Comparison of ENCODE assay signal across 9 cellular contexts in genomic region chr17:17445925-17446665, GRCh38. TPM values are rescaled to one million over a fixed set of nuclear protein-coding genes. Genes with fewer than 3 reads are reported as not detected.
DNase-seq lines count a peak whose midpoint lies in the region; ATAC-seq and FAIRE-seq lines count a peak whose summit lies in the region.
"Had no signal": no experiment of that assay in that cellular context is flagged by ENCODE, and none has a peak within 500 bp of the region (broad histone marks: within the 10 kb centered on the region; RNA-seq: fewer than 3 reads in every experiment).

No MANE protein-coding gene starts in this region.

- no peaks in the 10 kb centered on the region for H3K36me3 Mint-ChIP-seq in activated T-helper 1 cell treated with anti-CD3 and anti-CD28 coated beads, Interleukin-12 subunit alpha, Interleukin-12 subunit beta, Interleukin-2, Interleukin-4 antibody, amounts not matched to agents 30 ng/mL and 10 ng/mL and 1 ng/mL, durations not matched to agents 14 hours and 24 hours and 36 hours (ENCODE audit: low read depth)
- H3K36me3 Mint-ChIP-seq in activated T-helper 17 cell treated with anti-CD3 and anti-CD28 coated beads, Interleukin-2, amount 50 U/mL, for 72 hours (ENCODE audit: low read depth) = no peaks in the 10 kb centered on the region
- H3K36me3 Mint-ChIP-seq in T-cell = no peaks in the 10 kb centered on the region

- intact Hi-C loops in activated T-helper 1 cell treated with anti-CD3 and anti-CD28 coated beads, Interleukin-12 subunit alpha, Interleukin-12 subunit beta, Interleukin-2, Interleukin-4 antibody, amounts not matched to agents 30 ng/mL and 10 ng/mL and 1 ng/mL, durations not matched to agents 14 hours and 24 hours and 36 hours (cut with micrococcal nuclease) = no loop called here

- H3K4me1 Mint-ChIP-seq in activated T-helper 1 cell treated with anti-CD3 and anti-CD28 coated beads, Interleukin-12 subunit alpha, Interleukin-12 subunit beta, Interleukin-2, Interleukin-4 antibody, amounts not matched to agents 30 ng/mL and 10 ng/mL and 1 ng/mL, durations not matched to agents 14 hours and 24 hours and 36 hours (ENCODE audit: low read depth) = no peaks in the 10 kb centered on the region
- no peaks in the 10 kb centered on the region for H3K4me1 Mint-ChIP-seq in activated T-helper 17 cell treated with anti-CD3 and anti-CD28 coated beads, Interleukin-2, amount 50 U/mL, for 72 hours
- no peaks in the 10 kb centered on the region for H3K4me1 Mint-ChIP-seq in T-cell

- CTCF ChIA-PET in T-cell (lab: Charles Lee) = interaction anchor here in 1 of 2 donors (0.6 kb wide), 1 partner anchor 233 kb away, joined by 4 read pairs; no protein-coding TSS in a partner anchor

- no peaks in the 10 kb centered on the region for H3K27me3 ChIP-seq in small intestine (ENCODE audit: control insufficient read depth in 2 of 2, insufficient read depth in 2 of 2, low read length in 2 of 2)
- H3K27me3 ChIP-seq: adrenal gland had no signal

- FAIRE-seq in RCC 7860 (lab: Jason Lieb, UNC) (peak; percentile 85), small intestine (lab: Jason Lieb, UNC) (no peak)

- no peaks in the 10 kb centered on the region for H3K9me3 ChIP-seq in small intestine (ENCODE audit: control insufficient read depth, low read depth)
- H3K9me3 ChIP-seq: adrenal gland had no signal

- H3K27ac ChIP-seq in small intestine (ENCODE audit: low read depth in 1 of 2, low read length in 1 of 2) = peak overlapping the region in 1 of 2 donors; percentile 60
- H3K27ac ChIP-seq: adrenal gland had no signal

- H3K27ac Mint-ChIP-seq in activated T-helper 1 cell treated with anti-CD3 and anti-CD28 coated beads, Interleukin-12 subunit alpha, Interleukin-12 subunit beta, Interleukin-2, Interleukin-4 antibody, amounts not matched to agents 30 ng/mL and 10 ng/mL and 1 ng/mL, durations not matched to agents 14 hours and 24 hours and 36 hours = no peak overlapping the region
- no peak overlapping the region for H3K27ac Mint-ChIP-seq in activated T-helper 17 cell treated with anti-CD3 and anti-CD28 coated beads, Interleukin-2, amount 50 U/mL, for 72 hours
- no peak overlapping the region for H3K27ac Mint-ChIP-seq in T-cell

- POLR2A ChIA-PET in T-cell (lab: Charles Lee) = no interaction called here

- no peaks in the 10 kb centered on the region for H3K4me1 ChIP-seq in small intestine (ENCODE audit: control insufficient read depth in 2 of 2, insufficient read depth in 1 of 2, low read depth in 1 of 2, low read length in 1 of 2)
- H3K4me1 ChIP-seq: adrenal gland had no signal

- H3K27me3 Mint-ChIP-seq in activated T-helper 1 cell treated with anti-CD3 and anti-CD28 coated beads, Interleukin-12 subunit alpha, Interleukin-12 subunit beta, Interleukin-2, Interleukin-4 antibody, amounts not matched to agents 30 ng/mL and 10 ng/mL and 1 ng/mL, durations not matched to agents 14 hours and 24 hours and 36 hours (ENCODE audit: insufficient read depth) = peaks cover 2% of the 10 kb centered on the region
- peaks cover 5% of the 10 kb centered on the region for H3K27me3 Mint-ChIP-seq in activated T-helper 17 cell treated with anti-CD3 and anti-CD28 coated beads, Interleukin-2, amount 50 U/mL, for 72 hours
- H3K27me3 Mint-ChIP-seq in T-cell = no peaks in the 10 kb centered on the region

- no peaks in the 10 kb centered on the region for H3K36me3 ChIP-seq in small intestine (ENCODE audit: control insufficient read depth in 2 of 2, insufficient read depth in 2 of 2, low read length in 2 of 2)
- H3K36me3 ChIP-seq: adrenal gland had no signal

- DNase-seq in GM04503 (ENCODE audit: low read depth) (peak; percentile 90), RCC 7860 (ENCODE audit: low spot score) (peak; percentile 90), fibroblast of the conjunctiva (ENCODE audit: low read depth) (peak; percentile 26), small intestine (peak; percentile 16), T-cell (no peak)
- no peak for DNase-seq in stimulated activated CD4-positive, alpha-beta T cell treated with anti-CD3 and anti-CD28 coated beads, Interleukin-4, amount 100 ng/mL, for 4 hours
- no peak for DNase-seq in activated T-helper 1 cell treated with anti-CD3 and anti-CD28 coated beads, Interleukin-12 subunit alpha, Interleukin-12 subunit beta, Interleukin-2, Interleukin-4 antibody, amounts not matched to agents 30 ng/mL and 10 ng/mL and 1 ng/mL, durations not matched to agents 14 hours and 24 hours and 36 hours (ENCODE audit: low spot score)

- no peak overlapping the region for H3K4me3 ChIP-seq in small intestine (ENCODE audit: low read depth in 1 of 2, low read length in 2 of 2)
- H3K4me3 ChIP-seq: adrenal gland had no signal

- H3K9me3 Mint-ChIP-seq in activated T-helper 1 cell treated with anti-CD3 and anti-CD28 coated beads, Interleukin-12 subunit alpha, Interleukin-12 subunit beta, Interleukin-2, Interleukin-4 antibody, amounts not matched to agents 30 ng/mL and 10 ng/mL and 1 ng/mL, durations not matched to agents 14 hours and 24 hours and 36 hours = no peaks in the 10 kb centered on the region
- no peaks in the 10 kb centered on the region for H3K9me3 Mint-ChIP-seq in activated T-helper 17 cell treated with anti-CD3 and anti-CD28 coated beads, Interleukin-2, amount 50 U/mL, for 72 hours
- peaks cover 0 to 4% (median 4%) of the 10 kb centered on the region in 3 donors for H3K9me3 Mint-ChIP-seq in T-cell

- ATAC-seq in activated T-helper 17 cell treated with anti-CD3 and anti-CD28 coated beads, Interleukin-2, amount 50 U/mL, for 72 hours (replicated peaks) = no peak
- ATAC-seq in T-cell (replicated peaks in 1 of 4) = no peak

- no peak overlapping the region for H3K4me3 Mint-ChIP-seq in activated T-helper 1 cell treated with anti-CD3 and anti-CD28 coated beads, Interleukin-12 subunit alpha, Interleukin-12 subunit beta, Interleukin-2, Interleukin-4 antibody, amounts not matched to agents 30 ng/mL and 10 ng/mL and 1 ng/mL, durations not matched to agents 14 hours and 24 hours and 36 hours
- H3K4me3 Mint-ChIP-seq in activated T-helper 17 cell treated with anti-CD3 and anti-CD28 coated beads, Interleukin-2, amount 50 U/mL, for 72 hours = no peak overlapping the region
- H3K4me3 Mint-ChIP-seq in T-cell = no peak overlapping the region

- WGBS in small intestine, 3 donors = 36 to 48% (median 42%) methylated on average over 12 of the region's 12 CpGs

RNA-seq across cellular contexts. Expression of gene MED9, which starts 30.7 kb away (rescaled TPM):
- 10 to 100 TPM; 11.6 to 17.4 (median 16.3) TPM for polyA plus RNA-seq in small intestine
- 13.8 and 15.2 TPM in 2 replicates for total RNA-seq in activated T-helper 1 cell treated with anti-CD3 and anti-CD28 coated beads, Interleukin-12 subunit alpha, Interleukin-12 subunit beta, Interleukin-2, Interleukin-4 antibody, amounts not matched to agents 30 ng/mL and 10 ng/mL and 1 ng/mL, durations not matched to agents 14 hours and 24 hours and 36 hours
- 10 to 100 TPM; 12.3 to 14.9 TPM for total RNA-seq in activated T-helper 17 cell treated with anti-CD3 and anti-CD28 coated beads, Interleukin-2, amount 50 U/mL, for 72 hours
- total RNA-seq in T-cell = 10 to 100 TPM; 16.6 to 20.3 (median 19.1) TPM

RNA-seq across cellular contexts. Expression of gene RASD1, which starts 50.1 kb away (rescaled TPM):
- polyA plus RNA-seq in small intestine = 10 to 100 TPM in 1 of 3 donors, 1 to 10 TPM in 2; 4.9 to 11.4 (median 7.6) TPM
- 10.1 and 12.9 TPM in 2 replicates for total RNA-seq in activated T-helper 1 cell treated with anti-CD3 and anti-CD28 coated beads, Interleukin-12 subunit alpha, Interleukin-12 subunit beta, Interleukin-2, Interleukin-4 antibody, amounts not matched to agents 30 ng/mL and 10 ng/mL and 1 ng/mL, durations not matched to agents 14 hours and 24 hours and 36 hours
- total RNA-seq in activated T-helper 17 cell treated with anti-CD3 and anti-CD28 coated beads, Interleukin-2, amount 50 U/mL, for 72 hours = 1 to 10 TPM; 1.3 TPM
- total RNA-seq in T-cell = 1 to 10 TPM in 4 of 5 donors, under 1 TPM in 1; 0.70 to 2.9 (median 2.0) TPM

Comparison
In these comparisons a context has a peak if more than half of its experiments do, and no peak if none do; other contexts are left out.
1. DNase-seq: peak in GM04503 (single experiment), RCC 7860 (single experiment), fibroblast of the conjunctiva (single experiment) and small intestine (single experiment); none in stimulated activated CD4-positive, alpha-beta T cell treated with anti-CD3 and anti-CD28 coated beads, Interleukin-4, amount 100 ng/mL, for 4 hours (0 of 2), activated T-helper 1 cell treated with anti-CD3 and anti-CD28 coated beads, Interleukin-12 subunit alpha, Interleukin-12 subunit beta, Interleukin-2, Interleukin-4 antibody, amounts not matched to agents 30 ng/mL and 10 ng/mL and 1 ng/mL, durations not matched to agents 14 hours and 24 hours and 36 hours (single experiment) and T-cell (0 of 34).